Comparison of ENCODE assay signal across 9 cellular contexts in genomic region chr9:37582548-37583157, GRCh38.
DNase-seq lines count a peak whose midpoint lies in the region; ATAC-seq and TF ChIP-seq lines count a peak whose summit lies in the region.
"Had no signal": no experiment of that assay in that cellular context is flagged by ENCODE, and none has a peak within 500 bp of the region (broad histone marks: within the 10 kb centered on the region; RNA-seq: fewer than 3 reads in every experiment).

No MANE protein-coding gene starts in this region.

- TF ChIP-seq CTCF in AG04449 (IDR thresholded peaks at IDR 0.05; ENCODE audit: insufficient read depth, low read length, missing control alignments) (peak; percentile 36), GM12873 (IDR thresholded peaks at IDR 0.05; ENCODE audit: insufficient read depth, low read depth, low read length, missing control alignments) (peak; percentile 61)

- no peaks in the 10 kb centered on the region for H3K9me3 ChIP-seq in effector memory CD4-positive, alpha-beta T cell (ENCODE audit: control insufficient read depth, low read length)
- H3K9me3 ChIP-seq: HAP-1 had no signal

- no peaks in the 10 kb centered on the region for H3K27me3 ChIP-seq in effector memory CD4-positive, alpha-beta T cell (replicated peaks; ENCODE audit: control insufficient read depth, insufficient read depth, low read length, poor library complexity, severe bottlenecking)

- H3K36me3 ChIP-seq in effector memory CD4-positive, alpha-beta T cell (ENCODE audit: control insufficient read depth, insufficient read depth, low read length) = peaks cover 26% of the 10 kb centered on the region

- H3K27ac ChIP-seq in cingulate gyrus (ENCODE audit: low read depth, low read length) = peak overlapping the region; percentile 74
- H3K27ac ChIP-seq in effector memory CD4-positive, alpha-beta T cell (ENCODE audit: insufficient read depth, low read length, poor library complexity, severe bottlenecking) = no peak overlapping the region

- POLR2A ChIA-PET in AG04449 (lab: Yijun Ruan, JAX) = no interaction called here

- DNase-seq in AG04449 (ENCODE audit: low read depth, low spot score) = peak; percentile 42
- DNase-seq in NCI-H526 (lab: John Stamatoyannopoulos, UW) = peak; percentile 17 to 64
- peak; percentile 78 for DNase-seq in medulla oblongata (ENCODE audit: extremely low spot score)
- DNase-seq in effector memory CD4-positive, alpha-beta T cell = no peak
- no peak for DNase-seq in D341Med (ENCODE audit: low spot score)

- no peak for ATAC-seq in GM18511 (IDR thresholded peaks at IDR 0.05; ENCODE audit: unreplicated experiment)

- no peak overlapping the region for H3K4me3 ChIP-seq in AG04449 (ENCODE audit: low read depth, low read length)
- no peak overlapping the region for H3K4me3 ChIP-seq in effector memory CD4-positive, alpha-beta T cell (ENCODE audit: insufficient read depth, low read depth, low read length, poor library complexity, severe bottlenecking)
- H3K4me3 ChIP-seq: HAP-1 had no signal

- H3K4me1 ChIP-seq in effector memory CD4-positive, alpha-beta T cell (ENCODE audit: control insufficient read depth, insufficient read depth, low read length, poor library complexity, severe bottlenecking) = no peaks in the 10 kb centered on the region
- H3K4me1 ChIP-seq: HAP-1 had no signal

- CTCF ChIA-PET in AG04449 (lab: Yijun Ruan, JAX) = interaction anchor here (0.9 to 4.5 kb wide), 5 partner anchors 8 to 331 kb away, joined by 3 to 34 read pairs (median 3); partner anchors contain the start of genes EXOSC3 and TOMM5

Comparison
In these comparisons a context has a peak if more than half of its experiments do, and no peak if none do; other contexts are left out.
1. DNase-seq: peak in AG04449 (single experiment), NCI-H526 (2 of 2) and medulla oblongata (single experiment); none in effector memory CD4-positive, alpha-beta T cell (0 of 3) and D341Med (single experiment).